1 cellular context compared by ENCODE assay signal in genomic region chr17:79812969-79813825, GRCh38.
TF ChIP-seq lines count a peak whose summit lies in the region.

No MANE protein-coding gene starts in this region.

TF ChIP-seq in HEK293, 187 proteins besides CTCF, POLR2A, EP300 and RAD21 (continued from another document):
- TF ChIP-seq PRDM10 (tag by site-specific recombination; IDR thresholded peaks at IDR 0.05) (no peak), ZBTB1 (tag by site-specific recombination; IDR thresholded peaks at IDR 0.05) (no peak), ZNF830 (tag by site-specific recombination; IDR thresholded peaks at IDR 0.05; ENCODE audit: low read depth) (no peak), IKZF3 (tag by site-specific recombination; IDR thresholded peaks at IDR 0.05) (no peak), ZNF768 (tag by site-specific recombination; IDR thresholded peaks at IDR 0.05) (no peak), ZNF335 (tag by site-specific recombination; conservative IDR thresholded peaks at IDR 0.05) (0 out of 2 replicates have a peak, but pooled peaks have one; percentile 28), KLF10 (tag by site-specific recombination; IDR thresholded peaks at IDR 0.05) (no peak), ZNF114 (tag by site-specific recombination; IDR thresholded peaks at IDR 0.05) (no peak), YY2 (tag by site-specific recombination; IDR thresholded peaks at IDR 0.05) (no peak), INSM2 (tag by site-specific recombination; IDR thresholded peaks at IDR 0.05) (0 out of 2 replicates have a peak, but pooled peaks have one; percentile 44), ZNF529 (tag by site-specific recombination; IDR thresholded peaks at IDR 0.05; ENCODE audit: insufficient replicate concordance) (no peak), ZNF184 (tag by site-specific recombination; IDR thresholded peaks at IDR 0.05) (no peak), ZEB2 (tag by site-specific recombination; IDR thresholded peaks at IDR 0.05) (peak; percentile 29; the same call in 1 of the 2 replicates), ZNF398 (tag by site-specific recombination; IDR thresholded peaks at IDR 0.05) (peak; percentile 20; the same call in 1 of the 2 replicates), ZNF555 (tag by site-specific recombination; conservative IDR thresholded peaks at IDR 0.05) (no peak)
TF ChIP-seq in HEK293: peak in this region for 12.
